In genomic region chr4:180823116-180823515, GRCh38 we compare ENCODE assay signal across 21 cellular contexts.
A peak's percentile ranks its signal among the peaks of the same experiment; 100 is the strongest.
DNase-seq lines count a peak whose midpoint lies in the region; ATAC-seq and TF ChIP-seq lines count a peak whose summit lies in the region.
"Had no signal": no experiment of that assay in that cellular context is flagged by ENCODE, and none has a peak within 500 bp of the region (broad histone marks: within the 10 kb centered on the region; RNA-seq: fewer than 3 reads in every experiment).

No MANE protein-coding gene starts in this region.

- no peaks in the 10 kb centered on the region for H3K79me2 ChIP-seq in OCI-LY1 (ENCODE audit: insufficient read depth, low read length)

- TF ChIP-seq CTCF in OCI-LY1 (IDR thresholded peaks at IDR 0.05; ENCODE audit: low read length) (no peak), astrocyte of the cerebellum (IDR thresholded peaks at IDR 0.05; ENCODE audit: low read depth, low read length, missing control alignments) (no peak)

- H3K4me3 ChIP-seq in OCI-LY1 (ENCODE audit: low read depth, low read length, poor library complexity, severe bottlenecking) (no peak overlapping the region), astrocyte of the cerebellum (ENCODE audit: low read depth, low read length) (no peak overlapping the region)
- H3K4me3 ChIP-seq: HAP-1, MG63 had no signal

- no peaks in the 10 kb centered on the region for H3F3A ChIP-seq in OCI-LY1 (ENCODE audit: insufficient read depth, low read length)

- peaks cover 14% of the 10 kb centered on the region for H3K4me1 ChIP-seq in OCI-LY1 (ENCODE audit: insufficient read depth, low read length, severe bottlenecking)

- H3K36me3 ChIP-seq in OCI-LY1 (ENCODE audit: insufficient read depth, low read length): no peaks in the 10 kb centered on the region; the same call in 1 of the 2 replicates
- H3K36me3 ChIP-seq: HAP-1, MG63 had no signal

- H3K9me2 ChIP-seq in OCI-LY1 (ENCODE audit: low read depth, low read length): no peaks in the 10 kb centered on the region
- H3K9me2 ChIP-seq: SK-N-SH had no signal

- DNase-seq in GM03348 (ENCODE audit: low spot score) (peak; percentile 7), astrocyte of the cerebellum (ENCODE audit: low read depth) (peak; percentile 64), renal cortical epithelial cell (ENCODE audit: low read depth) (peak; percentile 81), cerebellar nuclear complex (lab: John Stamatoyannopoulos, UW) (no peak), substantia nigra (lab: John Stamatoyannopoulos, UW) (no peak)
- DNase-seq: DMS153, DND-41, GOT3, HFFc6, KBM-7, MG63, NCI-H2029, NCI-H446, NCI-H524 treated with DMSO at 0.1 percent for 48 hours, NCI-H774, SK-N-SH, SW 1271 had no signal

- H2AFZ ChIP-seq in OCI-LY1 (ENCODE audit: low read length): peak overlapping the region; percentile 84

- no peak overlapping the region for H3K9ac ChIP-seq in OCI-LY1 (ENCODE audit: low read length)
- H3K9ac ChIP-seq: SK-N-SH had no signal

- H3K27ac ChIP-seq in OCI-LY1 (ENCODE audit: low read depth, low read length, poor library complexity, severe bottlenecking): no peak overlapping the region
- no peak overlapping the region for H3K27ac ChIP-seq in substantia nigra (ENCODE audit: low read depth, low read length, poor library complexity, severe bottlenecking)

- H3K4me2 ChIP-seq in OCI-LY1 (ENCODE audit: low read length): no peak overlapping the region
- H3K4me2 ChIP-seq: SK-N-SH had no signal

- no peak for ATAC-seq in GM21367 (IDR thresholded peaks at IDR 0.05; ENCODE audit: unreplicated experiment)
- ATAC-seq: Panc1 had no signal

- H3K9me3 ChIP-seq in OCI-LY1 (ENCODE audit: low read length): peaks cover 6% of the 10 kb centered on the region; the same call in 1 of the 2 replicates
- H3K9me3 ChIP-seq: HAP-1, MG63, SK-N-SH had no signal

- in situ Hi-C loops in astrocyte of the cerebellum (cut with HindIII; ENCODE audit: low sequenced_read_pairs): no loop called here

- H4K20me1 ChIP-seq in OCI-LY1 (ENCODE audit: insufficient read depth, low read length): no peaks in the 10 kb centered on the region

- H3K27me3 ChIP-seq in OCI-LY1 (ENCODE audit: insufficient read depth, low read length): no peaks in the 10 kb centered on the region
- H3K27me3 ChIP-seq: MG63 had no signal

Comparison
In these comparisons a context has a peak if more than half of its experiments do, and no peak if none do; other contexts are left out.
1. DNase-seq: peak in GM03348 (single experiment), astrocyte of the cerebellum (single experiment) and renal cortical epithelial cell (single experiment); none in cerebellar nuclear complex (0 of 2) and substantia nigra (0 of 49).